In the genomic region with DNA sequence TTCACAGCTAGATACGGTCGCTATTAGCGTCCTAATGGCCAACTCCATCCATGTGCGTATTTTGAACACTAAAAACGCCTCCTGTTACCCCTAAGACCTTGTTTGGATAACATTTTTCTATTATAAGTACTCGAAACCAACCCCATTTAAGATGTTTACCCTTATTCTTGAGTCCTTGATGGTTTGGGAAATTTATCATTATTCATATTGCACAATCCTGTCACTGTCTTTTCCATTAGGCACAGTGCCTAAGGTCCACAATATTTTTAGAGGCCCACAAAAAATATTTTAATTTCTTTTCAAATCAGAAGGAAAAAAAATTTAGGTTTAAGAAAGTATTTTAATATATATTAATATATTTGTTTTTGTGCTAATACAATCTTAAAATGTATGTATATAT, we compare ENCODE assay signal across 8 cellular contexts. TPM values are rescaled to one million over a fixed set of nuclear protein-coding genes. Genes with fewer than 3 reads are reported as not detected.
DNase-seq lines count a peak whose midpoint lies in the region; ATAC-seq lines count a peak whose summit lies in the region.

No MANE protein-coding gene starts in this region.

- no peaks in the 10 kb centered on the region for H3K9me3 Mint-ChIP-seq in activated T-helper 1 cell treated with anti-CD3 and anti-CD28 coated beads, Interleukin-12 subunit alpha, Interleukin-12 subunit beta, Interleukin-2, Interleukin-4 antibody, amounts not matched to agents 30 ng/mL and 10 ng/mL and 1 ng/mL, durations not matched to agents 14 hours and 24 hours and 36 hours
- H3K9me3 Mint-ChIP-seq in stimulated activated effector memory CD8-positive, alpha-beta T cell treated with anti-CD3 and anti-CD28 coated beads, Interleukin-12 subunit alpha, Interleukin-12 subunit beta, amount 100 ng/mL, for 72 hours: no peaks in the 10 kb centered on the region

- no peaks in the 10 kb centered on the region for H3K36me3 Mint-ChIP-seq in activated T-helper 1 cell treated with anti-CD3 and anti-CD28 coated beads, Interleukin-12 subunit alpha, Interleukin-12 subunit beta, Interleukin-2, Interleukin-4 antibody, amounts not matched to agents 30 ng/mL and 10 ng/mL and 1 ng/mL, durations not matched to agents 14 hours and 24 hours and 36 hours (ENCODE audit: low read depth)
- H3K36me3 Mint-ChIP-seq in stimulated activated effector memory CD8-positive, alpha-beta T cell treated with anti-CD3 and anti-CD28 coated beads, Interleukin-12 subunit alpha, Interleukin-12 subunit beta, amount 100 ng/mL, for 72 hours: no peaks in the 10 kb centered on the region

- H3K27me3 Mint-ChIP-seq in activated T-helper 1 cell treated with anti-CD3 and anti-CD28 coated beads, Interleukin-12 subunit alpha, Interleukin-12 subunit beta, Interleukin-2, Interleukin-4 antibody, amounts not matched to agents 30 ng/mL and 10 ng/mL and 1 ng/mL, durations not matched to agents 14 hours and 24 hours and 36 hours (ENCODE audit: insufficient read depth): peaks cover 67% of the 10 kb centered on the region

- peak overlapping the region; percentile 84 for H3K4me3 ChIP-seq in iPS-15b (ENCODE audit: low read depth, low read length)

- H3K4me3 Mint-ChIP-seq in activated T-helper 1 cell treated with anti-CD3 and anti-CD28 coated beads, Interleukin-12 subunit alpha, Interleukin-12 subunit beta, Interleukin-2, Interleukin-4 antibody, amounts not matched to agents 30 ng/mL and 10 ng/mL and 1 ng/mL, durations not matched to agents 14 hours and 24 hours and 36 hours: peak overlapping the region; percentile 85
- H3K4me3 Mint-ChIP-seq in stimulated activated effector memory CD8-positive, alpha-beta T cell treated with anti-CD3 and anti-CD28 coated beads, Interleukin-12 subunit alpha, Interleukin-12 subunit beta, amount 100 ng/mL, for 72 hours: peak overlapping the region; percentile 75

- no peak for ATAC-seq in stimulated activated effector memory CD8-positive, alpha-beta T cell treated with anti-CD3 and anti-CD28 coated beads, Interleukin-12 subunit alpha, Interleukin-12 subunit beta, amount 100 ng/mL, for 72 hours
- no peak for ATAC-seq in HG02970 (IDR thresholded peaks at IDR 0.05; ENCODE audit: low FRiP score, unreplicated experiment)

- H3K9ac ChIP-seq in iPS-15b (ENCODE audit: low read depth, low read length): no peak overlapping the region

- peaks cover 9% of the 10 kb centered on the region for H3K27me3 ChIP-seq in iPS-15b (ENCODE audit: control insufficient read depth, insufficient read depth, low read length)

- intact Hi-C loops in activated T-helper 1 cell treated with anti-CD3 and anti-CD28 coated beads, Interleukin-12 subunit alpha, Interleukin-12 subunit beta, Interleukin-2, Interleukin-4 antibody, amounts not matched to agents 30 ng/mL and 10 ng/mL and 1 ng/mL, durations not matched to agents 14 hours and 24 hours and 36 hours (cut with micrococcal nuclease): loop anchor here (5.0 kb wide), 1 partner anchor 520 kb away; no protein-coding TSS in a partner anchor

- peaks cover 6% of the 10 kb centered on the region for H3K4me1 ChIP-seq in iPS-15b (ENCODE audit: control insufficient read depth, insufficient read depth, low read length)

- peaks cover 5% of the 10 kb centered on the region for H3K4me1 Mint-ChIP-seq in activated T-helper 1 cell treated with anti-CD3 and anti-CD28 coated beads, Interleukin-12 subunit alpha, Interleukin-12 subunit beta, Interleukin-2, Interleukin-4 antibody, amounts not matched to agents 30 ng/mL and 10 ng/mL and 1 ng/mL, durations not matched to agents 14 hours and 24 hours and 36 hours (ENCODE audit: low read depth)
- H3K4me1 Mint-ChIP-seq in stimulated activated effector memory CD8-positive, alpha-beta T cell treated with anti-CD3 and anti-CD28 coated beads, Interleukin-12 subunit alpha, Interleukin-12 subunit beta, amount 100 ng/mL, for 72 hours: peaks cover 12% of the 10 kb centered on the region

- no peak overlapping the region for H3K27ac Mint-ChIP-seq in activated T-helper 1 cell treated with anti-CD3 and anti-CD28 coated beads, Interleukin-12 subunit alpha, Interleukin-12 subunit beta, Interleukin-2, Interleukin-4 antibody, amounts not matched to agents 30 ng/mL and 10 ng/mL and 1 ng/mL, durations not matched to agents 14 hours and 24 hours and 36 hours
- H3K27ac Mint-ChIP-seq in stimulated activated effector memory CD8-positive, alpha-beta T cell treated with anti-CD3 and anti-CD28 coated beads, Interleukin-12 subunit alpha, Interleukin-12 subunit beta, amount 100 ng/mL, for 72 hours: no peak overlapping the region

- H3K36me3 ChIP-seq in iPS-15b (ENCODE audit: control insufficient read depth, insufficient read depth, low read length): no peaks in the 10 kb centered on the region

- no peaks in the 10 kb centered on the region for H3K9me3 ChIP-seq in iPS-15b (ENCODE audit: control insufficient read depth, insufficient read depth, low read length)

- DNase-seq in NCI-H510A treated with DMSO at 0.1 percent for 48 hours (lab: John Stamatoyannopoulos, UW) (peak; percentile 77), NCI-H510A (lab: John Stamatoyannopoulos, UW) (no peak), NCI-H2029 (lab: John Stamatoyannopoulos, UW) (no peak), AG08395 (ENCODE audit: low spot score) (no peak)
- no peak for DNase-seq in activated T-helper 1 cell treated with anti-CD3 and anti-CD28 coated beads, Interleukin-12 subunit alpha, Interleukin-12 subunit beta, Interleukin-2, Interleukin-4 antibody, amounts not matched to agents 30 ng/mL and 10 ng/mL and 1 ng/mL, durations not matched to agents 14 hours and 24 hours and 36 hours (ENCODE audit: low spot score)
- DNase-seq in stimulated activated effector memory CD8-positive, alpha-beta T cell treated with anti-CD3 and anti-CD28 coated beads, Interleukin-12 subunit alpha, Interleukin-12 subunit beta, amount 100 ng/mL, for 72 hours (ENCODE audit: low spot score in 2 of 2): no peak

RNA-seq across cellular contexts. Expression of a gene that starts 1.3 kb away (rescaled TPM):
- 0.10 and 0.20 TPM in 2 replicates for total RNA-seq in activated T-helper 1 cell treated with anti-CD3 and anti-CD28 coated beads, Interleukin-12 subunit alpha, Interleukin-12 subunit beta, Interleukin-2, Interleukin-4 antibody, amounts not matched to agents 30 ng/mL and 10 ng/mL and 1 ng/mL, durations not matched to agents 14 hours and 24 hours and 36 hours
